ENCODE assay signal across 19 cellular contexts in the genomic region with DNA sequence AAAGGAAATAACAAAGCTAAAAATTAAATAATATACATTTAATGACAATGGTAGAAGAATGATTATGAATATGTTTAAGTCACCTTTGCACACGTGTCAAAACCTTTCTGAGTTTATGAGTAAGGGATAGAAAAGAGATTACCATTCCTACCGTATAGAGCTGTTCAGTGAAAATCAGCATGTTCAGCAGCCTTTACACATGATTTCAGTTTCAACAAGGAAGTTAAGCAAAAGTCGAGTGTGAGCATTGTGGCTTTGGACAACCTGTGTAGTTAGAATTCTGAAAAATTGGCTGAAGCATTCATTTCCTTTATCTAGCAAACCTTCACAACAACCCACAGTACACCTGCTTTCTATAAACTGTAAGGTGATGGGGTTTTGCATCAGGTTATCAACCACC.
DNase-seq lines count a peak whose midpoint lies in the region; ATAC-seq and TF ChIP-seq lines count a peak whose summit lies in the region.
"Had no signal": no experiment of that assay in that cellular context is flagged by ENCODE, and none has a peak within 500 bp of the region (broad histone marks: within the 10 kb centered on the region; RNA-seq: fewer than 3 reads in every experiment).

No MANE protein-coding gene starts in this region.

- no peaks in the 10 kb centered on the region for H3K4me1 ChIP-seq in colonic mucosa
- no peaks in the 10 kb centered on the region for H3K4me1 ChIP-seq in GM23248 (ENCODE audit: insufficient read depth)
- H3K4me1 ChIP-seq: upper lobe of right lung had no signal

- H3K4me2 ChIP-seq in GM23248 (ENCODE audit: unreplicated experiment): no peak overlapping the region

- ATAC-seq in GM18858 (IDR thresholded peaks at IDR 0.05; ENCODE audit: unreplicated experiment) (peak; percentile 42), GM21526 (IDR thresholded peaks at IDR 0.05; ENCODE audit: low FRiP score, unreplicated experiment) (peak; percentile 98), HG03175 (IDR thresholded peaks at IDR 0.05; ENCODE audit: unreplicated experiment) (peak; percentile 64), HG03342 (IDR thresholded peaks at IDR 0.05; ENCODE audit: unreplicated experiment) (no peak)
- ATAC-seq: right cardiac atrium, T-cell, upper lobe of right lung had no signal

- H3K27ac ChIP-seq in colonic mucosa (no peak overlapping the region), GM23248 (no peak overlapping the region)
- H3K27ac ChIP-seq: upper lobe of right lung had no signal

- H2AFZ ChIP-seq in GM23248: no peak overlapping the region

- 75 to 83% methylated on average over 3 of the region's 3 CpGs for WGBS in GM23248 (ENCODE audit: low coverage in 1 of 2, low lambda C conversion rate in 2 of 2, missing lambda C conversion rate in 2 of 2), 2 experiments

- peaks cover 1% of the 10 kb centered on the region; the same call in 1 of the 2 replicates for H3F3A ChIP-seq in GM23248 (ENCODE audit: insufficient read depth)

- H4K20me1 ChIP-seq in GM23248 (ENCODE audit: insufficient read depth): no peaks in the 10 kb centered on the region

- H3K27me3 ChIP-seq in colonic mucosa (no peaks in the 10 kb centered on the region), GM23248 (replicated peaks; ENCODE audit: insufficient read depth) (no peaks in the 10 kb centered on the region)
- H3K27me3 ChIP-seq: upper lobe of right lung had no signal

- no peaks in the 10 kb centered on the region for H3K79me2 ChIP-seq in GM23248 (ENCODE audit: insufficient read depth)

- DNase-seq in RPMI8226 (peak; percentile 18), colonic mucosa (no peak), NCI-H69 (lab: John Stamatoyannopoulos, UW) (no peak), GM23248 (no peak)
- DNase-seq: activated naive CD8-positive, alpha-beta T cell treated with anti-CD3 and anti-CD28 coated beads for 36 hours; activated T-cell treated with anti-CD3 and anti-CD28 coated beads for 4 hours; DMS 273 treated with DMSO at 0.1 percent for 48 hours; endodermal cell; foreskin fibroblast; mammary epithelial cell; NCI-H2107; right cardiac atrium; stimulated activated CD4-positive, alpha-beta T cell treated with anti-CD3 and anti-CD28 coated beads, Interleukin-4, amount 100 ng/mL, for 1 hour; T-cell; upper lobe of right lung had no signal

- no peak overlapping the region for H3K4me3 ChIP-seq in colonic mucosa
- H3K4me3 ChIP-seq in GM23248: no peak overlapping the region
- H3K4me3 ChIP-seq: upper lobe of right lung had no signal

- no peak overlapping the region for H3K9ac ChIP-seq in colonic mucosa (ENCODE audit: low read depth in 2 of 2, low read length in 2 of 2)
- no peak overlapping the region for H3K9ac ChIP-seq in GM23248

- H3K9me3 ChIP-seq in colonic mucosa (no peaks in the 10 kb centered on the region), GM23248 (ENCODE audit: low read depth) (no peaks in the 10 kb centered on the region)
- H3K9me3 ChIP-seq: upper lobe of right lung had no signal

- intact Hi-C loops in colonic mucosa (cut with DNase I): no loop called here

- H3K9me2 ChIP-seq in GM23248 (ENCODE audit: insufficient read depth): peaks cover 8% of the 10 kb centered on the region; the same call in 1 of the 2 replicates

- in situ Hi-C loops in GM23248 (cut with MboI): no loop called here

- no peak for TF ChIP-seq CTCF in colonic mucosa (IDR thresholded peaks at IDR 0.05)

- H3K36me3 ChIP-seq in colonic mucosa: no peaks in the 10 kb centered on the region
- H3K36me3 ChIP-seq in GM23248 (ENCODE audit: low read depth): no peaks in the 10 kb centered on the region
- H3K36me3 ChIP-seq: upper lobe of right lung had no signal
